ENCODE assay signal across 22 cellular contexts in genomic region chr16:23343643-23344612, GRCh38. TPM values are rescaled to one million over a fixed set of nuclear protein-coding genes. Genes with fewer than 3 reads are reported as not detected.
DNase-seq lines count a peak whose midpoint lies in the region; ATAC-seq and TF ChIP-seq lines count a peak whose summit lies in the region.
"Had no signal": no experiment of that assay in that cellular context is flagged by ENCODE, and none has a peak within 500 bp of the region (broad histone marks: within the 10 kb centered on the region; RNA-seq: fewer than 3 reads in every experiment).

No MANE protein-coding gene starts in this region.

- H3K9ac ChIP-seq in HUES48 (ENCODE audit: low read depth, low read length) (no peak overlapping the region), mesendoderm (ENCODE audit: low read length) (no peak overlapping the region)
- H3K9ac ChIP-seq: BLaER1 treated with 17β-estradiol and CSF1 and Interleukin-3, amounts not matched to agents 10 nM and 100 nM had no signal

- H3K79me2 ChIP-seq in mesendoderm (ENCODE audit: control insufficient read depth, insufficient read depth, low read length) = no peaks in the 10 kb centered on the region

- no CpG with 5 or more reads among the region's 5 CpGs for WGBS in mesendoderm (ENCODE audit: extremely low coverage, insufficient coverage, low lambda C conversion rate)
- WGBS in heart right ventricle, 2 donors = 65 to 73% methylated on average over 5 of the region's 5 CpGs

- H3K56ac ChIP-seq in mesendoderm (ENCODE audit: low read length) = no peak overlapping the region

- H4K5ac ChIP-seq in mesendoderm (ENCODE audit: low read length) = no peak overlapping the region

- H3K4me1 ChIP-seq in HUES48 (ENCODE audit: control insufficient read depth, insufficient read depth, low read length) = peaks cover 5% of the 10 kb centered on the region
- H3K4me1 ChIP-seq in mesendoderm (ENCODE audit: control insufficient read depth, low read depth, low read length) = no peaks in the 10 kb centered on the region
- no peaks in the 10 kb centered on the region for H3K4me1 ChIP-seq in heart right ventricle
- H3K4me1 ChIP-seq: BLaER1 treated with 17β-estradiol and CSF1 and Interleukin-3, amounts not matched to agents 10 nM and 100 nM; SJCRH30 had no signal

- H2BK5ac ChIP-seq in mesendoderm (ENCODE audit: low read length) = no peak overlapping the region

- intact Hi-C loops in heart right ventricle (cut with DNase I) = no loop called here

- H3K18ac ChIP-seq in mesendoderm (ENCODE audit: low read length) = no peak overlapping the region

- no peak overlapping the region for H2AK5ac ChIP-seq in mesendoderm (ENCODE audit: low read length)

- POLR2A ChIA-PET in WTC11 (lab: Charles Lee) = no interaction called here

- ATAC-seq in WTC11 (peak; percentile 74), heart right ventricle (no peak), HG03520 (IDR thresholded peaks at IDR 0.05; ENCODE audit: unreplicated experiment) (no peak), HG02840 (IDR thresholded peaks at IDR 0.05; ENCODE audit: low FRiP score, unreplicated experiment) (no peak)
- ATAC-seq: CD8-positive, alpha-beta T cell had no signal

- H3K23ac ChIP-seq in mesendoderm (ENCODE audit: low read length) = no peak overlapping the region

- no peaks in the 10 kb centered on the region for H3K79me1 ChIP-seq in mesendoderm (ENCODE audit: low read length)

- H2BK120ac ChIP-seq in mesendoderm (ENCODE audit: low read depth, low read length) = no peak overlapping the region

- H3K36me3 ChIP-seq in HUES48 (ENCODE audit: control insufficient read depth, insufficient read depth, low read length) (no peaks in the 10 kb centered on the region), mesendoderm (ENCODE audit: control insufficient read depth, insufficient read depth, low read length) (no peaks in the 10 kb centered on the region), heart right ventricle (no peaks in the 10 kb centered on the region)
- H3K36me3 ChIP-seq: BLaER1 treated with 17β-estradiol and CSF1 and Interleukin-3, amounts not matched to agents 10 nM and 100 nM; MG63; SJCRH30 had no signal

- H3K9me3 ChIP-seq in HUES48 (ENCODE audit: control insufficient read depth, insufficient read depth, low read length) = no peaks in the 10 kb centered on the region
- no peaks in the 10 kb centered on the region for H3K9me3 ChIP-seq in heart right ventricle
- H3K9me3 ChIP-seq: BLaER1 treated with 17β-estradiol and CSF1 and Interleukin-3, amounts not matched to agents 10 nM and 100 nM; MG63; SJCRH30 had no signal

- H2BK15ac ChIP-seq in mesendoderm (replicated peaks; ENCODE audit: low read depth) = no peak overlapping the region

- no peaks in the 10 kb centered on the region for H3K27me3 ChIP-seq in HUES48 (ENCODE audit: control insufficient read depth, insufficient read depth, low read length)
- H3K27me3 ChIP-seq in mesendoderm (ENCODE audit: insufficient read depth, low read length, poor library complexity) = no peaks in the 10 kb centered on the region
- H3K27me3 ChIP-seq in heart right ventricle = peaks cover 0 to 6% (median 0%) of the 10 kb centered on the region in 7 donors
- H3K27me3 ChIP-seq: BLaER1 treated with 17β-estradiol and CSF1 and Interleukin-3, amounts not matched to agents 10 nM and 100 nM; SJCRH30 had no signal

- TF ChIP-seq CTCF in WTC11 (IDR thresholded peaks at IDR 0.05) (no peak), heart right ventricle (IDR thresholded peaks at IDR 0.05) (no peak)

- no peak overlapping the region for H4K8ac ChIP-seq in mesendoderm (ENCODE audit: low read depth, low read length)

- H3K4me2 ChIP-seq in mesendoderm (ENCODE audit: low read length) = no peak overlapping the region
- H3K4me2 ChIP-seq: BLaER1 treated with 17β-estradiol and CSF1 and Interleukin-3, amounts not matched to agents 10 nM and 100 nM had no signal

- no peaks in the 10 kb centered on the region for H3K36me3 Mint-ChIP-seq in WTC11
- H3K36me3 Mint-ChIP-seq: CD8-positive, alpha-beta T cell had no signal

- no peak overlapping the region for H3K4ac ChIP-seq in mesendoderm (ENCODE audit: low read depth, low read length)

- DNase-seq in ELF-1 (ENCODE audit: low read depth, low spot score) (peak; percentile 26), WTC11 (ENCODE audit: low spot score) (no peak), mesendoderm (peak; percentile 50), heart right ventricle (no peak), NCI-H1417 treated with DMSO at 0.1 percent for 48 hours (lab: John Stamatoyannopoulos, UW) (no peak)
- DNase-seq: Calu3; CD8-positive, alpha-beta T cell; DMS79 treated with DMSO at 0.1 percent for 48 hours; GOT3; MG63; NCI-H1092; NCI-H146; NCI-H2081; NCI-H510A treated with DMSO at 0.1 percent for 48 hours; NCI-H82; SJCRH30 had no signal

- H3K27me3 Mint-ChIP-seq in WTC11 (ENCODE audit: low read depth) = no peaks in the 10 kb centered on the region; the same call in 1 of the 2 replicates

- CTCF ChIA-PET in WTC11 (lab: Charles Lee) = interaction anchor here (1.5 to 1.6 kb wide), 2 partner anchors 12 to 92 kb away, joined by 5 to 6 read pairs; no protein-coding TSS in a partner anchor

- peak overlapping the region; percentile 3 for H3K27ac ChIP-seq in HUES48 (ENCODE audit: low read depth, low read length)
- H3K27ac ChIP-seq in mesendoderm (ENCODE audit: low read depth, low read length) = no peak overlapping the region
- no peak overlapping the region for H3K27ac ChIP-seq in heart right ventricle
- H3K27ac ChIP-seq: BLaER1 treated with 17β-estradiol and CSF1 and Interleukin-3, amounts not matched to agents 10 nM and 100 nM; SJCRH30 had no signal

- no peak overlapping the region for H3K4me3 ChIP-seq in HUES48 (ENCODE audit: low read depth, low read length)
- no peak overlapping the region for H3K4me3 ChIP-seq in mesendoderm (ENCODE audit: low read length)
- H3K4me3 ChIP-seq in heart right ventricle = no peak overlapping the region
- H3K4me3 ChIP-seq: BLaER1 treated with 17β-estradiol and CSF1 and Interleukin-3, amounts not matched to agents 10 nM and 100 nM; MG63; SJCRH30 had no signal

- H3K27ac Mint-ChIP-seq in WTC11 = peak overlapping the region; percentile 29; the same call in 1 of the 2 replicates
- H3K27ac Mint-ChIP-seq: CD8-positive, alpha-beta T cell had no signal

- H3K9me3 Mint-ChIP-seq in WTC11 = peaks cover 3% of the 10 kb centered on the region; the same call in 1 of the 2 replicates
- H3K9me3 Mint-ChIP-seq: CD8-positive, alpha-beta T cell had no signal

- no peak overlapping the region for H3K4me3 Mint-ChIP-seq in WTC11
- H3K4me3 Mint-ChIP-seq: CD8-positive, alpha-beta T cell had no signal

- H3K4me1 Mint-ChIP-seq in WTC11 = peaks cover 22% of the 10 kb centered on the region

TF ChIP-seq in WTC11, 78 proteins besides CTCF, POLR2A, EP300 and RAD21:
- no peak for TF ChIP-seq ZNF425 (CRISPR knock-in tag; conservative IDR thresholded peaks at IDR 0.05)
- TF ChIP-seq ZNF512 (CRISPR knock-in tag; IDR thresholded peaks at IDR 0.05; ENCODE audit: borderline replicate concordance) = peak; percentile 73; the same call in 1 of the 2 replicates
- 0 out of 2 replicates have a peak, but pooled peaks have one; percentile 26 for TF ChIP-seq EMX1 (CRISPR knock-in tag; IDR thresholded peaks at IDR 0.05)

RNA-seq across cellular contexts. Expression of gene SCNN1B, which starts 41.8 kb away (rescaled TPM):
- total RNA-seq in WTC11 (2021) (3.4 to 4.8 TPM (median 3.6 TPM) in 3 replicates), heart right ventricle (under 1 TPM in 6 of 10 donors, not detected in 4; 0.11 to 0.38 (median 0.22) TPM)
- 0.14 TPM for polyA plus RNA-seq in mesendoderm (2013, experiment 1 of 2)
- 0.22 TPM for polyA plus RNA-seq in mesendoderm (2013, experiment 2 of 2)
- under 1 TPM; 0.15 to 0.25 TPM for polyA plus RNA-seq in heart right ventricle
- total RNA-seq: Calu3; CD8-positive, alpha-beta T cell; G401; SJCRH30; T-helper 1 cell treated with Interleukin-12 subunit alpha and Interleukin-12 subunit beta and Interleukin-4 antibody, amounts not matched to agents 30 ng/mL and 1 ng/mL, for 36 hours had no signal

Comparison
In these comparisons a context has a peak if more than half of its experiments do, and no peak if none do; other contexts are left out.
1. DNase-seq: peak in ELF-1 (single experiment) and mesendoderm (single experiment); none in WTC11 (single experiment), heart right ventricle (0 of 2) and NCI-H1417 treated with DMSO at 0.1 percent for 48 hours (single experiment).